3 cellular contexts compared by ENCODE assay signal in the genomic region with DNA sequence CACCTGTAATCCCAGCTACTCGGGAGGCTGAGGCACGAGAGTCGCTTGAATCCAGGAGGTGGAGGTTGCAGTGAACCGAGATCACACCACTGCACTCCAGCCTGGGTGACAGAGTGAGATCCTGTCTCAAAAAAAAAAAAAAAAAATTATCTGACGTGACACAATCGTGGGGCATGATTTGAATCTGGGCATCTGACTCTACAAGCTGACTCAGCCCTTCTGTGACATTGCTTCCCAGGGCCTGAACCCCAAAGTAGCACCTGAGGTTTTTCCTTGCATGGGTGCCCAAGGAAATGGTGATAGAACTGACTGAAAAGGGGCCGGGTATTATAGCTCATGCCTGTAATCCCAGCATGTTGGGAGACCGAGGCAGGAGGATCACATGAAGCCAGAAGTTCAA.
TF ChIP-seq lines count a peak whose summit lies in the region.

No MANE protein-coding gene starts in this region.

TF ChIP-seq in A549, 52 proteins besides CTCF, POLR2A, EP300 and RAD21:
- TF ChIP-seq KDM1A (IDR thresholded peaks at IDR 0.05; ENCODE audit: low read depth), result 0 out of 2 replicates have a peak, but pooled peaks have one; percentile 16
- peak; percentile 87 for TF ChIP-seq MAFK (IDR thresholded peaks at IDR 0.05; ENCODE audit: partially characterized antibody)

TF ChIP-seq in IMR-90, 13 proteins besides CTCF, POLR2A, EP300 and RAD21:
- peak; percentile 59 for TF ChIP-seq MAFK (IDR thresholded peaks at IDR 0.05; ENCODE audit: low read depth, low read length)
TF ChIP-seq in IMR-90: peak in this region for 1; not testable (repeated sequence) for 12.

TF ChIP-seq in K562, 482 proteins besides CTCF, POLR2A, EP300 and RAD21:
- TF ChIP-seq RCOR1 (IDR thresholded peaks at IDR 0.05; ENCODE audit: borderline replicate concordance in 1 of 2, low read depth in 2 of 2, low read length in 2 of 2) (0 out of 4 replicates have a peak, but pooled peaks of 1 of the 2 experiments have one; percentile 20), KDM1A (IDR thresholded peaks at IDR 0.05) (peak; percentile 66 to 76; a peak in 3 of 4 replicates), MAFF (IDR thresholded peaks at IDR 0.05; ENCODE audit: low read length) (peak; percentile 41; the same call in 1 of the 2 replicates), C11orf30 (IDR thresholded peaks at IDR 0.05; ENCODE audit: low read depth) (peak; percentile 82), CBFA2T3 (IDR thresholded peaks at IDR 0.05) (0 out of 2 replicates have a peak, but pooled peaks have one; percentile 3), MAFG (tag; conservative IDR thresholded peaks at IDR 0.05) (peak; percentile 78), ZNF316 (IDR thresholded peaks at IDR 0.05) (peak; percentile 90)
TF ChIP-seq in K562: peak in this region for 7; not testable (repeated sequence) for 475.
